Comparison of ENCODE assay signal across 1 cellular context in the genomic region with DNA sequence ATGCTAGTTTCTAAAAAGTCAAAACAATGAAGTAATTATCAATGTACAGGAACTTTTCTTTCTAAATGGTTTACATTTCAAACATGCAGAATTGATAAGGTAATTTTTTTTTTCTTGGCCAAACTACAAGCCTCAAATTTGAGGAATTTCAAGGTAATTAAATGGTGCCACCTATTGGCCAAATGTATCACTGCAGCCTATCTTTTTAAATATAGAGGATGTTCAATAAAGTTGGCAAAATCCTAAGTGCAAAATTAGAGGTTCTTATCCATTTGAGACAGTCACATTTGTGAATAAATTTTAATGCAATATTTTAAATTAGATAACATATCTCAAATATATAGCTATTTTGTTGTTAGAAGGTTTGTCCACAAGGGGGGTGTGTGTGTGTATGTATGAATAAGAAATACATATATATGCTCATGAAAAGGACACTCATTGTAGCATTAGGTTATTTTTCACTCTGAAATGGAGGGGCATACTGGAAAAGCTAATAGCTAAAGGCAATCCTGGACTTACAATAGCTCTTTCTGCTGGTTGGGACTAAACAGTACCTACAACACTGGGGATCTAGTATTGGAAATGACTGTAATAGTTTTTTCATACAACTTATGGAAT.
TF ChIP-seq lines count a peak whose summit lies in the region.

No MANE protein-coding gene starts in this region.

TF ChIP-seq in HepG2, 621 proteins besides CTCF, POLR2A, EP300 and RAD21 (continued from another document):
- TF ChIP-seq HMG20A (CRISPR knock-in tag; IDR thresholded peaks at IDR 0.05; ENCODE audit: borderline replicate concordance) (no peak), ATAD3A (CRISPR knock-in tag; IDR thresholded peaks at IDR 0.05) (no peak), STAG1 (CRISPR knock-in tag; IDR thresholded peaks at IDR 0.05) (peak; percentile 75), KDM5A (IDR thresholded peaks at IDR 0.05; ENCODE audit: borderline replicate concordance, low read length) (0 out of 2 replicates have a peak, but pooled peaks have one; percentile 22), KLF16 (CRISPR knock-in tag; IDR thresholded peaks at IDR 0.05) (no peak), ZNF235 (CRISPR knock-in tag; IDR thresholded peaks at IDR 0.05; ENCODE audit: borderline replicate concordance) (no peak), ZMAT3 (CRISPR knock-in tag; conservative IDR thresholded peaks at IDR 0.05) (no peak), ZNF562 (CRISPR knock-in tag; IDR thresholded peaks at IDR 0.05; ENCODE audit: borderline replicate concordance) (no peak), ZNF570 (CRISPR knock-in tag; IDR thresholded peaks at IDR 0.05; ENCODE audit: borderline replicate concordance) (no peak), MIXL1 (CRISPR knock-in tag; IDR thresholded peaks at IDR 0.05) (0 out of 2 replicates have a peak, but pooled peaks have one; percentile 21), TCF7L2 (IDR thresholded peaks at IDR 0.05; ENCODE audit: low read depth, low read length) (no peak), TEAD2 (CRISPR knock-in tag; IDR thresholded peaks at IDR 0.05) (no peak), KDM1A (CRISPR knock-in tag; IDR thresholded peaks at IDR 0.05) (no peak)
- TF ChIP-seq, protein P1, sequence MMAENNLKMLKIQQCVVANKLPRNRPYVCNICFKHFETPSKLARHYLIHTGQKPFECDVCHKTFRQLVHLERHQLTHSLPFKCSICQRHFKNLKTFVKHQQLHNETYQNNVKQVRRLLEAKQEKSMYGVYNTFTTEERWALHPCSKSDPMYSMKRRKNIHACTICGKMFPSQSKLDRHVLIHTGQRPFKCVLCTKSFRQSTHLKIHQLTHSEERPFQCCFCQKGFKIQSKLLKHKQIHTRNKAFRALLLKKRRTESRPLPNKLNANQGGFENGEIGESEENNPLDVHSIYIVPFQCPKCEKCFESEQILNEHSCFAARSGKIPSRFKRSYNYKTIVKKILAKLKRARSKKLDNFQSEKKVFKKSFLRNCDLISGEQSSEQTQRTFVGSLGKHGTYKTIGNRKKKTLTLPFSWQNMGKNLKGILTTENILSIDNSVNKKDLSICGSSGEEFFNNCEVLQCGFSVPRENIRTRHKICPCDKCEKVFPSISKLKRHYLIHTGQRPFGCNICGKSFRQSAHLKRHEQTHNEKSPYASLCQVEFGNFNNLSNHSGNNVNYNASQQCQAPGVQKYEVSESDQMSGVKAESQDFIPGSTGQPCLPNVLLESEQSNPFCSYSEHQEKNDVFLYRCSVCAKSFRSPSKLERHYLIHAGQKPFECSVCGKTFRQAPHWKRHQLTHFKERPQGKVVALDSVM (CRISPR knock-in tag; IDR thresholded peaks at IDR 0.05): no peak
- TF ChIP-seq, protein P2, sequence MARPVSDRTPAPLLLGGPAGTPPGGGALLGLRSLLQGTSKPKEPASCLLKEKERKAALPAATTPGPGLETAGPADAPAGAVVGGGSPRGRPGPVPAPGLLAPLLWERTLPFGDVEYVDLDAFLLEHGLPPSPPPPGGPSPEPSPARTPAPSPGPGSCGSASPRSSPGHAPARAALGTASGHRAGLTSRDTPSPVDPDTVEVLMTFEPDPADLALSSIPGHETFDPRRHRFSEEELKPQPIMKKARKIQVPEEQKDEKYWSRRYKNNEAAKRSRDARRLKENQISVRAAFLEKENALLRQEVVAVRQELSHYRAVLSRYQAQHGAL (CRISPR knock-in tag; IDR thresholded peaks at IDR 0.05; ENCODE audit: not compliant biosample characterization): no peak
- TF ChIP-seq, protein P3, sequence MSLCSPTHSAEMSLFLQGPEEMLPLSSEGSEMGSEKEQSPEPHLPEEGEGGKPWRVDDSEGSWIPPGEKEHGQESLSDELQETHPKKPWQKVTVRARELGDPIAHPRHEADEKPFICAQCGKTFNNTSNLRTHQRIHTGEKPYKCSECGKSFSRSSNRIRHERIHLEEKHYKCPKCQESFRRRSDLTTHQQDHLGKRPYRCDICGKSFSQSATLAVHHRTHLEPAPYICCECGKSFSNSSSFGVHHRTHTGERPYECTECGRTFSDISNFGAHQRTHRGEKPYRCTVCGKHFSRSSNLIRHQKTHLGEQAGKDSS (CRISPR knock-in tag; IDR thresholded peaks at IDR 0.05; ENCODE audit: borderline replicate concordance, low read depth): no peak
- TF ChIP-seq, protein P4, sequence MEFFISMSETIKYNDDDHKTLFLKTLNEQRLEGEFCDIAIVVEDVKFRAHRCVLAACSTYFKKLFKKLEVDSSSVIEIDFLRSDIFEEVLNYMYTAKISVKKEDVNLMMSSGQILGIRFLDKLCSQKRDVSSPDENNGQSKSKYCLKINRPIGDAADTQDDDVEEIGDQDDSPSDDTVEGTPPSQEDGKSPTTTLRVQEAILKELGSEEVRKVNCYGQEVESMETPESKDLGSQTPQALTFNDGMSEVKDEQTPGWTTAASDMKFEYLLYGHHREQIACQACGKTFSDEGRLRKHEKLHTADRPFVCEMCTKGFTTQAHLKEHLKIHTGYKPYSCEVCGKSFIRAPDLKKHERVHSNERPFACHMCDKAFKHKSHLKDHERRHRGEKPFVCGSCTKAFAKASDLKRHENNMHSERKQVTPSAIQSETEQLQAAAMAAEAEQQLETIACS (CRISPR knock-in tag; IDR thresholded peaks at IDR 0.05): no peak
- TF ChIP-seq, protein P5, sequence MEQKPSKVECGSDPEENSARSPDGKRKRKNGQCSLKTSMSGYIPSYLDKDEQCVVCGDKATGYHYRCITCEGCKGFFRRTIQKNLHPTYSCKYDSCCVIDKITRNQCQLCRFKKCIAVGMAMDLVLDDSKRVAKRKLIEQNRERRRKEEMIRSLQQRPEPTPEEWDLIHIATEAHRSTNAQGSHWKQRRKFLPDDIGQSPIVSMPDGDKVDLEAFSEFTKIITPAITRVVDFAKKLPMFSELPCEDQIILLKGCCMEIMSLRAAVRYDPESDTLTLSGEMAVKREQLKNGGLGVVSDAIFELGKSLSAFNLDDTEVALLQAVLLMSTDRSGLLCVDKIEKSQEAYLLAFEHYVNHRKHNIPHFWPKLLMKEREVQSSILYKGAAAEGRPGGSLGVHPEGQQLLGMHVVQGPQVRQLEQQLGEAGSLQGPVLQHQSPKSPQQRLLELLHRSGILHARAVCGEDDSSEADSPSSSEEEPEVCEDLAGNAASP (CRISPR knock-in tag; IDR thresholded peaks at IDR 0.05; ENCODE audit: borderline replicate concordance): no peak
- TF ChIP-seq, protein P6, sequence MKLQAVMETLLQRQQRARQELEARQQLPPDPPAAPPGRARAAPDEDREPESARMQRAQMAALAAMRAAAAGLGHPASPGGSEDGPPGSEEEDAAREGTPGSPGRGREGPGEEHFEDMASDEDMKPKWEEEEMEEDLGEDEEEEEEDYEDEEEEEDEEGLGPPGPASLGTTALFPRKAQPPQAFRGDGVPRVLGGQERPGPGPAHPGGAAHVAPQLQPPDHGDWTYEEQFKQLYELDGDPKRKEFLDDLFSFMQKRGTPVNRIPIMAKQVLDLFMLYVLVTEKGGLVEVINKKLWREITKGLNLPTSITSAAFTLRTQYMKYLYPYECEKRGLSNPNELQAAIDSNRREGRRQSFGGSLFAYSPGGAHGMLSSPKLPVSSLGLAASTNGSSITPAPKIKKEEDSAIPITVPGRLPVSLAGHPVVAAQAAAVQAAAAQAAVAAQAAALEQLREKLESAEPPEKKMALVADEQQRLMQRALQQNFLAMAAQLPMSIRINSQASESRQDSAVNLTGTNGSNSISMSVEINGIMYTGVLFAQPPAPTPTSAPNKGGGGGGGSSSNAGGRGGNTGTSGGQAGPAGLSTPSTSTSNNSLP (IDR thresholded peaks at IDR 0.05; ENCODE audit: low read depth, low read length): 0 out of 2 replicates have a peak, but pooled peaks have one; percentile 33
- TF ChIP-seq, protein P7, sequence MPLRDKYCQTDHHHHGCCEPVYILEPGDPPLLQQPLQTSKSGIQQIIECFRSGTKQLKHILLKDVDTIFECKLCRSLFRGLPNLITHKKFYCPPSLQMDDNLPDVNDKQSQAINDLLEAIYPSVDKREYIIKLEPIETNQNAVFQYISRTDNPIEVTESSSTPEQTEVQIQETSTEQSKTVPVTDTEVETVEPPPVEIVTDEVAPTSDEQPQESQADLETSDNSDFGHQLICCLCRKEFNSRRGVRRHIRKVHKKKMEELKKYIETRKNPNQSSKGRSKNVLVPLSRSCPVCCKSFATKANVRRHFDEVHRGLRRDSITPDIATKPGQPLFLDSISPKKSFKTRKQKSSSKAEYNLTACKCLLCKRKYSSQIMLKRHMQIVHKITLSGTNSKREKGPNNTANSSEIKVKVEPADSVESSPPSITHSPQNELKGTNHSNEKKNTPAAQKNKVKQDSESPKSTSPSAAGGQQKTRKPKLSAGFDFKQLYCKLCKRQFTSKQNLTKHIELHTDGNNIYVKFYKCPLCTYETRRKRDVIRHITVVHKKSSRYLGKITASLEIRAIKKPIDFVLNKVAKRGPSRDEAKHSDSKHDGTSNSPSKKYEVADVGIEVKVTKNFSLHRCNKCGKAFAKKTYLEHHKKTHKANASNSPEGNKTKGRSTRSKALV (CRISPR knock-in tag; IDR thresholded peaks at IDR 0.05): no peak
TF ChIP-seq in HepG2: peak in this region for 4.
